Comparison of ENCODE assay signal across 18 cellular contexts in genomic region chr9:72718503-72718902, GRCh38.
A peak's percentile ranks its signal among the peaks of the same experiment; 100 is the strongest.
DNase-seq lines count a peak whose midpoint lies in the region; ATAC-seq and TF ChIP-seq lines count a peak whose summit lies in the region.
"Had no signal": no experiment of that assay in that cellular context is flagged by ENCODE, and none has a peak within 500 bp of the region (broad histone marks: within the 10 kb centered on the region; RNA-seq: fewer than 3 reads in every experiment).

No MANE protein-coding gene starts in this region.

- H2BK12ac ChIP-seq in neuronal stem cell (ENCODE audit: low read length): no peak overlapping the region

- H3K9me3 ChIP-seq in HCT116 (ENCODE audit: control insufficient read depth in 1 of 2, insufficient read depth in 1 of 2, low read depth in 1 of 2, low read length in 2 of 2): no peaks in the 10 kb centered on the region
- no peaks in the 10 kb centered on the region for H3K9me3 ChIP-seq in SJCRH30 (replicated peaks)
- H3K9me3 ChIP-seq in neuronal stem cell (replicated peaks in 1 of 2; ENCODE audit: control insufficient read depth in 2 of 2, insufficient read depth in 1 of 2, low read depth in 1 of 2, low read length in 2 of 2): peaks cover 0 to 2% of the 10 kb centered on the region in 2 donors
- H3K9me3 ChIP-seq: BLaER1 treated with 17β-estradiol and CSF1 and Interleukin-3, amounts not matched to agents 10 nM and 100 nM; body of pancreas; esophagus muscularis mucosa; uterus had no signal

- no peak overlapping the region for H2AFZ ChIP-seq in HCT116 (ENCODE audit: low read depth, low read length, poor library complexity, severe bottlenecking)
- no peak overlapping the region for H2AFZ ChIP-seq in neuronal stem cell (ENCODE audit: low read length)

- DNase-seq in activated CD4-positive, alpha-beta T cell treated with anti-CD3 and anti-CD28 coated beads, Interleukin-2, amount 50 U/mL, for 48 hours: peak; percentile 0 to 5
- no peak for DNase-seq in activated CD4-positive, alpha-beta T cell treated with anti-CD3 and anti-CD28 coated beads for 4 hours
- DNase-seq in HCT116 (ENCODE audit: low read depth, low spot score): no peak
- peak; percentile 17 to 32 for DNase-seq in SJCRH30
- DNase-seq in neuronal stem cell (ENCODE audit: low spot score): no peak
- DNase-seq in ureter (ENCODE audit: low spot score): no peak
- DNase-seq in pons (ENCODE audit: low spot score): no peak
- no peak for DNase-seq in UCSD-AML1 (lab: John Stamatoyannopoulos, UW; ENCODE audit: unreplicated experiment)
- DNase-seq: activated CD4-positive, CD25-positive, alpha-beta regulatory T cell treated with anti-CD3 and anti-CD28 coated beads, Interleukin-2, amount 50 U/mL, for 72 hours; activated effector memory CD4-positive, alpha-beta T cell treated with Interleukin-2 at 50 U/mL for 16 hours; activated naive CD8-positive, alpha-beta T cell treated with anti-CD3 and anti-CD28 coated beads, Interleukin-2, amount 50 U/mL, for 24 hours; effector CD4-positive, alpha-beta T cell; HCEC 1CT; right cardiac atrium; uterus had no signal

- H2BK15ac ChIP-seq in neuronal stem cell (ENCODE audit: low read length): peak overlapping the region; percentile 30

- H2BK120ac ChIP-seq in neuronal stem cell (ENCODE audit: low read depth, low read length): no peak overlapping the region

- intact Hi-C loops in HCT116 (cut with micrococcal nuclease): no loop called here

- no peak overlapping the region for H4K8ac ChIP-seq in neuronal stem cell (ENCODE audit: low read depth, low read length)

- H3K36me3 ChIP-seq in HCT116 (ENCODE audit: control insufficient read depth in 1 of 2, insufficient read depth in 2 of 2, low read length in 2 of 2) (no peaks in the 10 kb centered on the region), SJCRH30 (no peaks in the 10 kb centered on the region), neuronal stem cell (replicated peaks in 1 of 2; ENCODE audit: control insufficient read depth in 2 of 2, insufficient read depth in 2 of 2, low read length in 2 of 2) (no peaks in the 10 kb centered on the region)
- H3K36me3 ChIP-seq: BLaER1 treated with 17β-estradiol and CSF1 and Interleukin-3, amounts not matched to agents 10 nM and 100 nM; esophagus muscularis mucosa; uterus had no signal

- H4K20me1 ChIP-seq in HCT116 (ENCODE audit: insufficient read depth): no peaks in the 10 kb centered on the region
- H4K20me1 ChIP-seq: BLaER1 treated with 17β-estradiol and CSF1 and Interleukin-3, amounts not matched to agents 10 nM and 100 nM had no signal

- no peak overlapping the region for H3K18ac ChIP-seq in neuronal stem cell (ENCODE audit: low read length)

- ATAC-seq in HCT116: peak; percentile 58; the same call in 1 of the 2 replicates
- ATAC-seq: activated naive CD8-positive, alpha-beta T cell treated with anti-CD3 and anti-CD28 coated beads, Interleukin-2, amount 50 U/mL, for 24 hours; body of pancreas; right cardiac atrium had no signal

- TF ChIP-seq CTCF in HCT116 (IDR thresholded peaks at IDR 0.05 in 2 of 3, conservative IDR thresholded peaks at IDR 0.05 in 1 of 3; ENCODE audit: borderline replicate concordance in 1 of 3, insufficient read depth in 1 of 3, low read depth in 2 of 3, low read length in 2 of 3): peak in 1 of 3 experiments; percentile 38; a peak in 2 of 6 replicates

- H3K4ac ChIP-seq in neuronal stem cell (ENCODE audit: low read length): no peak overlapping the region

- H3K4me3 ChIP-seq in HCT116 (replicated peaks in 1 of 2; ENCODE audit: low read depth in 1 of 2, low read length in 2 of 2) (no peak overlapping the region), SJCRH30 (no peak overlapping the region), neuronal stem cell (ENCODE audit: low read length in 2 of 2) (no peak overlapping the region)
- H3K4me3 ChIP-seq: BLaER1 treated with 17β-estradiol and CSF1 and Interleukin-3, amounts not matched to agents 10 nM and 100 nM; body of pancreas; esophagus muscularis mucosa; uterus had no signal

- TF ChIP-seq POLR2A in HCT116 (IDR thresholded peaks at IDR 0.05; ENCODE audit: borderline replicate concordance, extremely low read depth, insufficient read depth, insufficient read length): no peak

- CTCF ChIA-PET in HCT116 (lab: Charles Lee): no interaction called here

- no peak for TF ChIP-seq RAD21 in HCT116 (IDR thresholded peaks at IDR 0.05; ENCODE audit: low read depth)

- H3K4me2 ChIP-seq in HCT116 (ENCODE audit: low read length) (no peak overlapping the region), neuronal stem cell (ENCODE audit: insufficient read depth, low read length, poor library complexity, severe bottlenecking) (no peak overlapping the region)
- H3K4me2 ChIP-seq: BLaER1 treated with 17β-estradiol and CSF1 and Interleukin-3, amounts not matched to agents 10 nM and 100 nM had no signal

- no peaks in the 10 kb centered on the region for H3K27me3 ChIP-seq in HCT116 (ENCODE audit: insufficient read depth, low read length)
- no peaks in the 10 kb centered on the region for H3K27me3 ChIP-seq in SJCRH30
- H3K27me3 ChIP-seq in neuronal stem cell (ENCODE audit: control insufficient read depth in 3 of 3, insufficient read depth in 3 of 3, low read depth in 1 of 3, low read length in 3 of 3): no peaks in the 10 kb centered on the region
- H3K27me3 ChIP-seq: BLaER1 treated with 17β-estradiol and CSF1 and Interleukin-3, amounts not matched to agents 10 nM and 100 nM; body of pancreas; esophagus muscularis mucosa; uterus had no signal

- RAD21 ChIA-PET in HCT116 (lab: Charles Lee; ENCODE audit: low non-redundant PET in 1 of 2, low total read pairs in 2 of 2, uncharacterized antibody in 2 of 2, unreplicated experiment in 2 of 2): no interaction called here

- H3K27ac ChIP-seq in HCT116 (ENCODE audit: low read depth, low read length) (no peak overlapping the region), SJCRH30 (no peak overlapping the region), neuronal stem cell (replicated peaks; ENCODE audit: low read length) (no peak overlapping the region)
- H3K27ac ChIP-seq: BLaER1 treated with 17β-estradiol and CSF1 and Interleukin-3, amounts not matched to agents 10 nM and 100 nM; body of pancreas; esophagus muscularis mucosa; uterus had no signal

- no TSS peak for BruUV-seq in HCT116 (replicated peaks; lab: Mats Ljungman, UMichigan)

- H3K4me1 ChIP-seq in HCT116 (ENCODE audit: control insufficient read depth in 1 of 2, insufficient read depth in 2 of 2, low read length in 2 of 2) (no peaks in the 10 kb centered on the region), SJCRH30 (no peaks in the 10 kb centered on the region), neuronal stem cell (ENCODE audit: control insufficient read depth in 2 of 2, insufficient read depth in 1 of 2, low read depth in 1 of 2, low read length in 2 of 2) (peaks cover 2% of the 10 kb centered on the region in 2 donors)
- H3K4me1 ChIP-seq: BLaER1 treated with 17β-estradiol and CSF1 and Interleukin-3, amounts not matched to agents 10 nM and 100 nM; body of pancreas; esophagus muscularis mucosa; uterus had no signal

- no peaks in the 10 kb centered on the region for H3K79me1 ChIP-seq in neuronal stem cell (ENCODE audit: low read depth, low read length)

- no peak overlapping the region for H3K14ac ChIP-seq in neuronal stem cell (ENCODE audit: low read length)

- H4K91ac ChIP-seq in neuronal stem cell (ENCODE audit: low read depth, low read length, poor library complexity): no peak overlapping the region

- no peak overlapping the region for H3K23ac ChIP-seq in neuronal stem cell (ENCODE audit: low read depth, low read length, poor library complexity)

- POLR2A ChIA-PET in HCT116 (lab: Charles Lee): no interaction called here

- H3K9ac ChIP-seq in HCT116 (ENCODE audit: low read length) (no peak overlapping the region), neuronal stem cell (ENCODE audit: low read depth, low read length, poor library complexity) (no peak overlapping the region)
- H3K9ac ChIP-seq: BLaER1 treated with 17β-estradiol and CSF1 and Interleukin-3, amounts not matched to agents 10 nM and 100 nM had no signal

- H3K9me2 ChIP-seq in HCT116 (ENCODE audit: insufficient read depth): no peaks in the 10 kb centered on the region

- WGBS in neuronal stem cell (ENCODE audit: extremely low coverage in 2 of 2, insufficient read length in 2 of 2, insufficient replicate concordance in 1 of 2), 2 donors: no CpG with 5 or more reads among the region's 3 CpGs

- H3K79me2 ChIP-seq in HCT116 (ENCODE audit: insufficient read depth, low read length): no peaks in the 10 kb centered on the region

- no peak overlapping the region for H2BK5ac ChIP-seq in neuronal stem cell (ENCODE audit: low read length)

- H2AK5ac ChIP-seq in neuronal stem cell (ENCODE audit: low read depth, low read length): peak overlapping the region; percentile 30

TF ChIP-seq in HCT116, 20 proteins besides CTCF, POLR2A, EP300 and RAD21:
- TF ChIP-seq CBX3 (IDR thresholded peaks at IDR 0.05; ENCODE audit: low read depth) (no peak), ZFX (IDR thresholded peaks at IDR 0.05) (no peak)

Comparison
In these comparisons a context has a peak if more than half of its experiments do, and no peak if none do; other contexts are left out.
1. DNase-seq: peak in activated CD4-positive, alpha-beta T cell treated with anti-CD3 and anti-CD28 coated beads, Interleukin-2, amount 50 U/mL, for 48 hours (2 of 2) and SJCRH30 (2 of 2); none in activated CD4-positive, alpha-beta T cell treated with anti-CD3 and anti-CD28 coated beads for 4 hours (0 of 2), HCT116 (single experiment), neuronal stem cell (single experiment), ureter (single experiment), pons (single experiment) and UCSD-AML1 (single experiment).